1 cellular context compared by ENCODE assay signal in genomic region chr22:23234409-23235161, GRCh38.
TF ChIP-seq lines count a peak whose summit lies in the region.

No MANE protein-coding gene starts in this region.

TF ChIP-seq in IMR-90, 13 proteins besides CTCF, POLR2A, EP300 and RAD21:
- TF ChIP-seq MAZ (IDR thresholded peaks at IDR 0.05; ENCODE audit: borderline replicate concordance, low read depth, low read length) (no peak), BHLHE40 (IDR thresholded peaks at IDR 0.05; ENCODE audit: low read depth, low read length) (no peak), RFX5 (IDR thresholded peaks at IDR 0.05; ENCODE audit: low read depth, low read length) (no peak), CHD1 (IDR thresholded peaks at IDR 0.05; ENCODE audit: low read depth, low read length) (no peak), RCOR1 (IDR thresholded peaks at IDR 0.05; ENCODE audit: insufficient replicate concordance, low read length) (no peak)
